In genomic region chr1:45032833-45033232, GRCh38 we compare ENCODE assay signal across 18 cellular contexts. TPM values are rescaled to one million over a fixed set of nuclear protein-coding genes. Genes with fewer than 3 reads are reported as not detected.
DNase-seq lines count a peak whose midpoint lies in the region; ATAC-seq and TF ChIP-seq lines count a peak whose summit lies in the region.
"Had no signal": no experiment of that assay in that cellular context is flagged by ENCODE, and none has a peak within 500 bp of the region (broad histone marks: within the 10 kb centered on the region; RNA-seq: fewer than 3 reads in every experiment).

No MANE protein-coding gene starts in this region.

- H3K27ac ChIP-seq in KOPT-K1 (ENCODE audit: low read depth, low read length, poor library complexity, severe bottlenecking) (peak overlapping the region; percentile 46), parathyroid adenoma (no peak overlapping the region), osteoblast (ENCODE audit: low read depth, low read length) (no peak overlapping the region)

- H3K4me1 ChIP-seq in parathyroid adenoma = peaks cover 3% of the 10 kb centered on the region
- H3K4me1 ChIP-seq in osteoblast (ENCODE audit: insufficient read depth, low read length) = no peaks in the 10 kb centered on the region
- H3K4me1 ChIP-seq: HAP-1 had no signal

- H3K4me3 ChIP-seq in parathyroid adenoma (ENCODE audit: low read depth, low read length) (no peak overlapping the region), osteoblast (ENCODE audit: insufficient read depth, low read length) (no peak overlapping the region)
- H3K4me3 ChIP-seq: GM23338, HAP-1 had no signal

- H3K27me3 ChIP-seq in parathyroid adenoma (ENCODE audit: control insufficient read depth, insufficient read depth, low read length) (no peaks in the 10 kb centered on the region), osteoblast (ENCODE audit: insufficient read depth, low read length) (no peaks in the 10 kb centered on the region)

- peak overlapping the region; percentile 81 for H3K27ac Mint-ChIP-seq in activated CD8-positive, alpha-beta T cell treated with anti-CD3 and anti-CD28 coated beads, Interleukin-2, amount 10 ng/mL, durations not matched to agents 7 days and 5 days
- no peak overlapping the region for H3K27ac Mint-ChIP-seq in activated CD8-positive, alpha-beta T cell treated with anti-CD3 and anti-CD28 coated beads for 36 hours
- H3K27ac Mint-ChIP-seq: GM23338 had no signal

- DNase-seq in activated CD8-positive, alpha-beta T cell treated with anti-CD3 and anti-CD28 coated beads, Interleukin-2, amount 10 ng/mL, durations not matched to agents 7 days and 5 days = no peak
- DNase-seq in activated CD8-positive, alpha-beta T cell treated with anti-CD3 and anti-CD28 coated beads for 36 hours = no peak
- peak; percentile 32 for DNase-seq in NCI-H2171 (lab: John Stamatoyannopoulos, UW)
- no peak for DNase-seq in osteoblast (ENCODE audit: insufficient read length, low spot score, missing footprints)
- DNase-seq: COR-L47, GDM1, KG1, NCI-H1694 treated with DMSO at 0.1 percent for 48 hours, NCI-H226, NCI-H524 treated with DMSO at 0.1 percent for 48 hours, PC-3, Right ventricle myocardium superior had no signal

- no peak overlapping the region for H3K4me3 Mint-ChIP-seq in activated CD8-positive, alpha-beta T cell treated with anti-CD3 and anti-CD28 coated beads, Interleukin-2, amount 10 ng/mL, durations not matched to agents 7 days and 5 days
- H3K4me3 Mint-ChIP-seq in activated CD8-positive, alpha-beta T cell treated with anti-CD3 and anti-CD28 coated beads for 36 hours = no peak overlapping the region
- H3K4me3 Mint-ChIP-seq: CD4-positive, CD25-positive, alpha-beta regulatory T cell; GM23338 had no signal

- peak overlapping the region; percentile 37 for H3K4me2 ChIP-seq in parathyroid adenoma (ENCODE audit: low read length)
- no peak overlapping the region for H3K4me2 ChIP-seq in osteoblast (ENCODE audit: insufficient read depth, low read length)
- H3K4me2 ChIP-seq: GM23338 had no signal

- H3K9me3 ChIP-seq in KOPT-K1 (ENCODE audit: insufficient read depth, low read length, poor library complexity, severe bottlenecking) = no peaks in the 10 kb centered on the region
- no peaks in the 10 kb centered on the region for H3K9me3 ChIP-seq in parathyroid adenoma (ENCODE audit: control insufficient read depth, low read length)
- H3K9me3 ChIP-seq in osteoblast (ENCODE audit: low read depth, low read length) = no peaks in the 10 kb centered on the region
- H3K9me3 ChIP-seq: HAP-1 had no signal

- no peaks in the 10 kb centered on the region for H3K79me2 ChIP-seq in parathyroid adenoma
- no peaks in the 10 kb centered on the region for H3K79me2 ChIP-seq in osteoblast (ENCODE audit: insufficient read depth, low read length)

- H3K27me3 Mint-ChIP-seq in activated CD8-positive, alpha-beta T cell treated with anti-CD3 and anti-CD28 coated beads, Interleukin-2, amount 10 ng/mL, durations not matched to agents 7 days and 5 days (ENCODE audit: low read depth) = no peaks in the 10 kb centered on the region
- H3K27me3 Mint-ChIP-seq in activated CD8-positive, alpha-beta T cell treated with anti-CD3 and anti-CD28 coated beads for 36 hours = no peaks in the 10 kb centered on the region

- TF ChIP-seq CTCF in activated CD8-positive, alpha-beta T cell treated with anti-CD3 and anti-CD28 coated beads for 36 hours (IDR thresholded peaks at IDR 0.05) = no peak
- no peak for TF ChIP-seq CTCF in parathyroid adenoma (IDR thresholded peaks at IDR 0.05)
- no peak for TF ChIP-seq CTCF in osteoblast (IDR thresholded peaks at IDR 0.05; ENCODE audit: extremely low read depth, low read depth, low read length)

- intact Hi-C loops in activated CD8-positive, alpha-beta T cell treated with anti-CD3 and anti-CD28 coated beads for 36 hours (cut with micrococcal nuclease) = no loop called here

- ATAC-seq in activated CD8-positive, alpha-beta T cell treated with anti-CD3 and anti-CD28 coated beads, Interleukin-2, amount 10 ng/mL, durations not matched to agents 7 days and 5 days = no peak
- no peak for ATAC-seq in activated CD8-positive, alpha-beta T cell treated with anti-CD3 and anti-CD28 coated beads for 36 hours
- no peak for ATAC-seq in HG03469 (IDR thresholded peaks at IDR 0.05; ENCODE audit: unreplicated experiment)
- ATAC-seq: GM23338, PC-3 had no signal

- H3K36me3 Mint-ChIP-seq in activated CD8-positive, alpha-beta T cell treated with anti-CD3 and anti-CD28 coated beads, Interleukin-2, amount 10 ng/mL, durations not matched to agents 7 days and 5 days (ENCODE audit: low read depth) = no peaks in the 10 kb centered on the region
- H3K36me3 Mint-ChIP-seq in activated CD8-positive, alpha-beta T cell treated with anti-CD3 and anti-CD28 coated beads for 36 hours (ENCODE audit: low read depth) = no peaks in the 10 kb centered on the region
- H3K36me3 Mint-ChIP-seq: CD4-positive, CD25-positive, alpha-beta regulatory T cell had no signal

- H2AFZ ChIP-seq in parathyroid adenoma (no peak overlapping the region), osteoblast (ENCODE audit: low read length) (no peak overlapping the region)
- H2AFZ ChIP-seq: GM23338 had no signal

- H3K9ac ChIP-seq in parathyroid adenoma = no peak overlapping the region

- no peaks in the 10 kb centered on the region for H3K36me3 ChIP-seq in KOPT-K1 (ENCODE audit: insufficient read depth, low read length)
- H3K36me3 ChIP-seq in parathyroid adenoma (ENCODE audit: control insufficient read depth, insufficient read depth, low read length) = no peaks in the 10 kb centered on the region
- no peaks in the 10 kb centered on the region for H3K36me3 ChIP-seq in osteoblast (ENCODE audit: insufficient read depth, low read length)
- H3K36me3 ChIP-seq: HAP-1 had no signal

- H3K9me3 Mint-ChIP-seq in activated CD8-positive, alpha-beta T cell treated with anti-CD3 and anti-CD28 coated beads, Interleukin-2, amount 10 ng/mL, durations not matched to agents 7 days and 5 days (ENCODE audit: insufficient read depth) = no peaks in the 10 kb centered on the region
- H3K9me3 Mint-ChIP-seq in activated CD8-positive, alpha-beta T cell treated with anti-CD3 and anti-CD28 coated beads for 36 hours = no peaks in the 10 kb centered on the region
- H3K9me3 Mint-ChIP-seq: CD4-positive, CD25-positive, alpha-beta regulatory T cell; GM23338 had no signal

- peaks cover 13% of the 10 kb centered on the region for H3K4me1 Mint-ChIP-seq in activated CD8-positive, alpha-beta T cell treated with anti-CD3 and anti-CD28 coated beads, Interleukin-2, amount 10 ng/mL, durations not matched to agents 7 days and 5 days (ENCODE audit: low read depth)
- peaks cover 10% of the 10 kb centered on the region for H3K4me1 Mint-ChIP-seq in activated CD8-positive, alpha-beta T cell treated with anti-CD3 and anti-CD28 coated beads for 36 hours (ENCODE audit: low read depth)
- H3K4me1 Mint-ChIP-seq: GM23338 had no signal

- no peaks in the 10 kb centered on the region for H4K20me1 ChIP-seq in osteoblast (ENCODE audit: insufficient read depth, low read length)

- CTCF ChIA-PET in activated CD8-positive, alpha-beta T cell treated with anti-CD3 and anti-CD28 coated beads, Interleukin-2, amount 10 ng/mL, durations not matched to agents 7 days and 5 days (lab: Charles Lee) = interaction anchor here (0.9 to 3.5 kb wide), 7 partner anchors 10 to 270 kb away, joined by 3 to 17 read pairs (median 7); partner anchors contain the start of genes HECTD3 and UROD
- CTCF ChIA-PET in activated CD8-positive, alpha-beta T cell treated with anti-CD3 and anti-CD28 coated beads for 36 hours (lab: Charles Lee) = interaction anchor here (1.5 to 2.8 kb wide), 2 partner anchors 17 to 18 kb away, joined by 5 to 9 read pairs; no protein-coding TSS in a partner anchor

- POLR2A ChIA-PET in activated CD8-positive, alpha-beta T cell treated with anti-CD3 and anti-CD28 coated beads, Interleukin-2, amount 10 ng/mL, durations not matched to agents 7 days and 5 days (lab: Charles Lee) = interaction anchor here (1.1 kb wide), 1 partner anchor 311 kb away, joined by 3 read pairs; no protein-coding TSS in a partner anchor
- POLR2A ChIA-PET in activated CD8-positive, alpha-beta T cell treated with anti-CD3 and anti-CD28 coated beads for 36 hours (lab: Charles Lee) = interaction anchor here (1.2 kb wide), 1 partner anchor 15 kb away, joined by 3 read pairs; no protein-coding TSS in a partner anchor

RNA-seq across cellular contexts. Expression of gene UROD, which starts 20.8 kb away (rescaled TPM):
- total RNA-seq in activated CD8-positive, alpha-beta T cell treated with anti-CD3 and anti-CD28 coated beads, Interleukin-2, amount 10 ng/mL, durations not matched to agents 7 days and 5 days = 10 to 100 TPM; 74.7 to 76.4 TPM
- 100 to 1,000 TPM; 109 to 113 TPM for total RNA-seq in activated CD8-positive, alpha-beta T cell treated with anti-CD3 and anti-CD28 coated beads for 36 hours
- total RNA-seq in osteoblast = 123 and 147 TPM in 2 replicates

RNA-seq across cellular contexts. Expression of gene HECTD3, which starts 21.7 kb away (rescaled TPM):
- 10 to 100 TPM; 33.5 to 38.6 TPM for total RNA-seq in activated CD8-positive, alpha-beta T cell treated with anti-CD3 and anti-CD28 coated beads, Interleukin-2, amount 10 ng/mL, durations not matched to agents 7 days and 5 days
- total RNA-seq in activated CD8-positive, alpha-beta T cell treated with anti-CD3 and anti-CD28 coated beads for 36 hours = 10 to 100 TPM; 16.4 to 16.9 TPM
- 23.9 and 26.1 TPM in 2 replicates for total RNA-seq in osteoblast

RNA-seq across cellular contexts. Expression of gene EIF2B3, which starts 46.4 kb away (rescaled TPM):
- total RNA-seq in activated CD8-positive, alpha-beta T cell treated with anti-CD3 and anti-CD28 coated beads, Interleukin-2, amount 10 ng/mL, durations not matched to agents 7 days and 5 days = 10 to 100 TPM; 24.6 to 28.8 TPM
- 10 to 100 TPM; 40.5 to 45.3 TPM for total RNA-seq in activated CD8-positive, alpha-beta T cell treated with anti-CD3 and anti-CD28 coated beads for 36 hours
- 25.3 and 25.6 TPM in 2 replicates for total RNA-seq in osteoblast
